Comparison of ENCODE assay signal across 8 cellular contexts in the genomic region with DNA sequence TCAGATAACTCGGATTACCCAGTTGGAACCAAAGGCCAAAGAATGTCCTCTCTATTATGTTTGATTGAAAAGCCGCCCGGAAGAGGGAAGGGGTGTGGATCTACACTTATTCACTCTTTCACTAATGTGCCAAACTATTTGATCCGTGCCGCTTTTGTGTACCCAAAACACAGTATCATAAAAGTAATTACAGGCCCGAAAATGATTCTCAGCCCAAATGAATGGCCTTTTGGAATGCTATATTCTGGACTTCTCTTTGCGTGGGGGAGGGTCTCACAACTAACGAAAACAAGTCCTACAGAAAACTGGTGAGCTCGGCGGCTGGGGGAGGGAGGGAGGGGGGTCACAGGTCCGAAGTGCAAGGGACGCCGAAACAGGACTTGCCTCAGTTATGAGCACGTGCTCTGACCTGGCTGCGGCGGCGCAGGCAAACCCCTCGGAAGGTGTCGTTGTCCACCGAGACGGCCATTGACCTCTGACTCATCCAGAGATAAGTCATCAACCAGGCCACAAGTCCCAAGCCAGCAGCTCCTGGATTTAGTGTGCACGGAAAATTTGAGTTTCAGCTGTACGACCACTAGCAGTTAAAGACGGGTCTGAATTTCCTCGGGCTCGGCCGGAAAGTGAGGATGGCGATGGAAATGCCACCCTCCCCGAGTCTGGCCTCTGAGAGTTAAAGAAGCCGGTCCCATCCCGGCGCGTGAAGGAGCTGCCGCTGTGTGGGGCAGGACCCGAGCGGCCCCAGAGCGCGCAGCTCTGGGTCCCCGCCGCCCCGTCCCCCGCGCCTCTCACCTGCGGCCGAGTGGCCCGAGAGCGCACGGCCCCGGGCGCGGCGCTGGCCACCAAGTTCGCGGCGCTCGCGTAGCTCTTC. TPM values are rescaled to one million over a fixed set of nuclear protein-coding genes. Genes with fewer than 3 reads are reported as not detected.
DNase-seq lines count a peak whose midpoint lies in the region; ATAC-seq, FAIRE-seq and TF ChIP-seq lines count a peak whose summit lies in the region.

No MANE protein-coding gene starts in this region.

- no peaks in the 10 kb centered on the region for H3K4me1 ChIP-seq in GM12878 (ENCODE audit: control insufficient read depth, insufficient read depth, low read length)

- CTCF ChIA-PET in GM12878 (lab: Yijun Ruan, JAX), result no interaction called here

- H3K36me3 ChIP-seq in GM12878 (ENCODE audit: control insufficient read depth in 2 of 2, insufficient read depth in 2 of 2, low read length in 1 of 2), result no peaks in the 10 kb centered on the region

- no peak overlapping the region for H2AFZ ChIP-seq in GM12878 (ENCODE audit: control insufficient read depth, low read depth, low read length)

- intact Hi-C loops in GM12878 (cut with micrococcal nuclease; ENCODE audit: unreplicated experiment), result no loop called here

- no peak overlapping the region for H3K9ac ChIP-seq in GM12878 (ENCODE audit: control insufficient read depth, insufficient read depth, low read length)

- H4K20me1 ChIP-seq in GM12878 (ENCODE audit: control insufficient read depth, insufficient read depth), result no peaks in the 10 kb centered on the region

- no peaks in the 10 kb centered on the region; the same call in 2 of the 3 replicates for H3K9me3 ChIP-seq in GM12878 (replicated peaks; ENCODE audit: control insufficient read depth, insufficient read depth, low read length)

- FAIRE-seq in GM12878 (lab: Jason Lieb, UNC), result no peak

- H3K4me3 ChIP-seq in GM12878, result no peak overlapping the region

- RAD21 ChIA-PET in GM12878 (lab: Charles Lee; ENCODE audit: unreplicated experiment), result no interaction called here

- DNase-seq in DMS53 treated with DMSO at 0.1 percent for 48 hours (lab: John Stamatoyannopoulos, UW; ENCODE audit: unreplicated experiment), result peak; percentile 16
- peak; percentile 32 for DNase-seq in HuH-7.5 (ENCODE audit: low spot score)
- DNase-seq in GM12878 (ENCODE audit: low read depth, low spot score), result no peak
- DNase-seq in hypothalamus (lab: John Stamatoyannopoulos, UW), result peak in 40 of 51 donors; percentile 2 to 74 (median 28)
- DNase-seq in pulmonary artery endothelial cell (ENCODE audit: low read depth, low spot score), result peak; percentile 8
- no peak for DNase-seq in D341Med (ENCODE audit: low spot score)
- no peak for DNase-seq in NCI-H774 (lab: John Stamatoyannopoulos, UW)

- H3K27me3 ChIP-seq in GM12878 (replicated peaks in 1 of 2; ENCODE audit: control insufficient read depth in 2 of 2, insufficient read depth in 2 of 2, low read length in 1 of 2), result peaks cover 10 to 13% of the 10 kb centered on the region in 2 experiments

- WGBS in GM12878 (ENCODE audit: insufficient coverage, insufficient replicate concordance, low lambda C conversion rate, missing lambda C conversion rate), result 33% methylated on average over 34 of the region's 57 CpGs

- no peak overlapping the region for H3K27ac ChIP-seq in GM12878 (ENCODE audit: control insufficient read depth, insufficient read depth)

- no peak for TF ChIP-seq EP300 in GM12878 (IDR thresholded peaks at IDR 0.05; ENCODE audit: borderline replicate concordance in 1 of 2, control insufficient read depth in 1 of 2, low read depth in 2 of 2, low read length in 2 of 2)

- no peak for TF ChIP-seq CTCF in GM12878 (IDR thresholded peaks at IDR 0.05 in 2 of 3, conservative IDR thresholded peaks at IDR 0.05 in 1 of 3; ENCODE audit: control insufficient read depth in 2 of 3, extremely low read depth in 1 of 3, insufficient read depth in 1 of 3, low read depth in 3 of 3, low read length in 3 of 3)

- POLR2A ChIA-PET in GM12878 (lab: Charles Lee), result no interaction called here

- no peak for TF ChIP-seq POLR2A in GM12878 (IDR thresholded peaks at IDR 0.05; ENCODE audit: low read depth, low read length)

- H3K79me2 ChIP-seq in GM12878 (ENCODE audit: control insufficient read depth, insufficient read depth, low read length), result no peaks in the 10 kb centered on the region

- SMC1A ChIA-PET in GM12878 (lab: Charles Lee; ENCODE audit: uncharacterized antibody, unreplicated experiment), result no interaction called here

- no peak overlapping the region for H3K4me2 ChIP-seq in GM12878 (ENCODE audit: control insufficient read depth, insufficient read depth)

- in situ Hi-C loops in GM12878 (cut with MboI), result no loop called here

- no peak for TF ChIP-seq RAD21 in GM12878 (IDR thresholded peaks at IDR 0.05; ENCODE audit: insufficient read depth, low read depth, low read length)

- BruUV-seq in GM12878 (replicated peaks; lab: Mats Ljungman, UMichigan), result no TSS peak

- ATAC-seq in GM12878 (peak; percentile 48), GM19452 (IDR thresholded peaks at IDR 0.05; ENCODE audit: unreplicated experiment) (no peak)

TF ChIP-seq in GM12878, 131 proteins besides CTCF, POLR2A, EP300 and RAD21 (continues in another document):
- TF ChIP-seq TBL1XR1 (IDR thresholded peaks at IDR 0.05; ENCODE audit: low read depth, low read length) (no peak), BHLHE40 (IDR thresholded peaks at IDR 0.05; ENCODE audit: borderline replicate concordance in 1 of 2, low read depth in 2 of 2, low read length in 1 of 2) (peak in 1 of 2 experiments; percentile 14; a peak in 1 of 4 replicates), CBFB (IDR thresholded peaks at IDR 0.05; ENCODE audit: low read depth) (no peak), SIX5 (IDR thresholded peaks at IDR 0.05; ENCODE audit: low read depth, low read length, severe bottlenecking) (no peak), HDAC2 (IDR thresholded peaks at IDR 0.05) (no peak), TCF12 (IDR thresholded peaks at IDR 0.05; ENCODE audit: low read depth, low read length) (no peak)
- TF ChIP-seq, protein P1, sequence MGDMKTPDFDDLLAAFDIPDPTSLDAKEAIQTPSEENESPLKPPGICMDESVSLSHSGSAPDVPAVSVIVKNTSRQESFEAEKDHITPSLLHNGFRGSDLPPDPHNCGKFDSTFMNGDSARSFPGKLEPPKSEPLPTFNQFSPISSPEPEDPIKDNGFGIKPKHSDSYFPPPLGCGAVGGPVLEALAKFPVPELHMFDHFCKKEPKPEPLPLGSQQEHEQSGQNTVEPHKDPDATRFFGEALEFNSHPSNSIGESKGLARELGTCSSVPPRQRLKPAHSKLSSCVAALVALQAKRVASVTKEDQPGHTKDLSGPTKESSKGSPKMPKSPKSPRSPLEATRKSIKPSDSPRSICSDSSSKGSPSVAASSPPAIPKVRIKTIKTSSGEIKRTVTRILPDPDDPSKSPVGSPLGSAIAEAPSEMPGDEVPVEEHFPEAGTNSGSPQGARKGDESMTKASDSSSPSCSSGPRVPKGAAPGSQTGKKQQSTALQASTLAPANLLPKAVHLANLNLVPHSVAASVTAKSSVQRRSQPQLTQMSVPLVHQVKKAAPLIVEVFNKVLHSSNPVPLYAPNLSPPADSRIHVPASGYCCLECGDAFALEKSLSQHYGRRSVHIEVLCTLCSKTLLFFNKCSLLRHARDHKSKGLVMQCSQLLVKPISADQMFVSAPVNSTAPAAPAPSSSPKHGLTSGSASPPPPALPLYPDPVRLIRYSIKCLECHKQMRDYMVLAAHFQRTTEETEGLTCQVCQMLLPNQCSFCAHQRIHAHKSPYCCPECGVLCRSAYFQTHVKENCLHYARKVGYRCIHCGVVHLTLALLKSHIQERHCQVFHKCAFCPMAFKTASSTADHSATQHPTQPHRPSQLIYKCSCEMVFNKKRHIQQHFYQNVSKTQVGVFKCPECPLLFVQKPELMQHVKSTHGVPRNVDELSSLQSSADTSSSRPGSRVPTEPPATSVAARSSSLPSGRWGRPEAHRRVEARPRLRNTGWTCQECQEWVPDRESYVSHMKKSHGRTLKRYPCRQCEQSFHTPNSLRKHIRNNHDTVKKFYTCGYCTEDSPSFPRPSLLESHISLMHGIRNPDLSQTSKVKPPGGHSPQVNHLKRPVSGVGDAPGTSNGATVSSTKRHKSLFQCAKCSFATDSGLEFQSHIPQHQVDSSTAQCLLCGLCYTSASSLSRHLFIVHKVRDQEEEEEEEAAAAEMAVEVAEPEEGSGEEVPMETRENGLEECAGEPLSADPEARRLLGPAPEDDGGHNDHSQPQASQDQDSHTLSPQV (IDR thresholded peaks at IDR 0.05), result no peak

RNA-seq across cellular contexts. Expression of a gene that starts 0.7 kb away (rescaled TPM):
- 0.73 and 1.2 TPM in 2 replicates for total RNA-seq in GM12878 (2013; cell fraction: nucleolus; rRNA removed)
- total RNA-seq in GM12878 (2014; rRNA removed), result not detected in 2 replicates
- not detected in 2 replicates for total RNA-seq in GM12878 (2014; rRNA removed; fragmentation: Illumina TruSeq; extraction: Trizol)
- total RNA-seq in GM12878 (2021), result 0.24 and 0.33 TPM in 2 replicates
- polyA plus RNA-seq in GM12878 (2011; ENCODE audit: low read depth), result not detected
- polyA plus RNA-seq in GM12878 (2011; rRNA removed), result 0.08 and 0.17 TPM in 2 replicates
- 0.10 and 0.17 TPM in 2 replicates for polyA plus RNA-seq in GM12878 (2011; cell fraction: cytosol; rRNA removed)
- polyA plus RNA-seq in GM12878 (2011; cell fraction: nucleus; rRNA removed), result 0.18 and 0.60 TPM in 2 replicates
- polyA plus RNA-seq in GM12878 (2012), result 2.5 and 3.3 TPM in 2 replicates
- polyA plus RNA-seq in GM12878 (2014; fragmentation: Illumina TruSeq; extraction: Trizol), result not detected in 2 replicates
- 1 to 10 TPM; 2.4 to 6.9 TPM for polyA plus RNA-seq in GM12878 (2014; fragmentation: Nextera tagmentation; extraction: Ambion mirVana)
- 0.03 and 0.29 TPM in 2 replicates for polyA plus RNA-seq in GM12878 (2014; rRNA removed)
- polyA plus RNA-seq in GM12878 (2016; fragmentation: Nextera tagmentation; extraction: Ambion mirVana), result under 1 TPM; 0.28 to 0.33 TPM
- polyA minus RNA-seq in GM12878 (2011; rRNA and poly(A)+ RNA removed), result 0.41 TPM in 1 of 2 replicates, not detected in the other
- 0.31 TPM in 1 of 2 replicates, not detected in the other for polyA minus RNA-seq in GM12878 (2011; cell fraction: cytosol; rRNA and poly(A)+ RNA removed)
- polyA minus RNA-seq in GM12878 (2011; cell fraction: nucleus; rRNA and poly(A)+ RNA removed), result 0.36 TPM in 1 of 2 replicates, not detected in the other
- total RNA-seq in pulmonary artery endothelial cell, result 43.0 and 54.5 TPM in 2 replicates

RNA-seq across cellular contexts. Expression of a gene that starts 47.7 kb away (rescaled TPM):
- not detected in 2 replicates for total RNA-seq in GM12878 (2013; cell fraction: nucleolus; rRNA removed)
- total RNA-seq in GM12878 (2014; rRNA removed) (not detected in 2 replicates), GM12878 (2014; rRNA removed; fragmentation: Illumina TruSeq; extraction: Trizol) (not detected in 2 replicates), GM12878 (2021) (not detected in 2 replicates), pulmonary artery endothelial cell (not detected in 2 replicates)
- not detected for polyA plus RNA-seq in GM12878 (2011; ENCODE audit: low read depth)
- polyA plus RNA-seq in GM12878 (2011; rRNA removed) (not detected in 2 replicates), GM12878 (2014; fragmentation: Illumina TruSeq; extraction: Trizol) (not detected in 2 replicates), GM12878 (2014; fragmentation: Nextera tagmentation; extraction: Ambion mirVana) (not detected), GM12878 (2014; rRNA removed) (not detected in 2 replicates), GM12878 (2016; fragmentation: Nextera tagmentation; extraction: Ambion mirVana) (not detected)
- polyA plus RNA-seq in GM12878 (2011; cell fraction: cytosol; rRNA removed), result not detected in 2 replicates
- polyA plus RNA-seq in GM12878 (2011; cell fraction: nucleus; rRNA removed), result not detected in 2 replicates
- not detected in 2 replicates for polyA plus RNA-seq in GM12878 (2012)
- not detected in 2 replicates for polyA minus RNA-seq in GM12878 (2011; rRNA and poly(A)+ RNA removed)
- polyA minus RNA-seq in GM12878 (2011; cell fraction: cytosol; rRNA and poly(A)+ RNA removed), result not detected in 2 replicates
- polyA minus RNA-seq in GM12878 (2011; cell fraction: nucleus; rRNA and poly(A)+ RNA removed), result not detected in 2 replicates

Comparison
In these comparisons a context has a peak if more than half of its experiments do, and no peak if none do; other contexts are left out.
1. DNase-seq: peak in DMS53 treated with DMSO at 0.1 percent for 48 hours (single experiment), HuH-7.5 (single experiment), hypothalamus (40 of 51) and pulmonary artery endothelial cell (single experiment); none in GM12878 (single experiment), D341Med (single experiment) and NCI-H774 (single experiment).
2. RNA of a gene that starts 0.7 kb away (total RNA-seq): 43.0 to 54.5 TPM in pulmonary artery endothelial cell; 0.24 to 1.2 TPM in GM12878; every median in the first group is over 10 times any median in the second.